Comparison of ENCODE assay signal across 16 cellular contexts in genomic region chr13:64767054-64767453, GRCh38.
DNase-seq lines count a peak whose midpoint lies in the region; TF ChIP-seq lines count a peak whose summit lies in the region.
"Had no signal": no experiment of that assay in that cellular context is flagged by ENCODE, and none has a peak within 500 bp of the region (broad histone marks: within the 10 kb centered on the region; RNA-seq: fewer than 3 reads in every experiment).

No MANE protein-coding gene starts in this region.

- no peak overlapping the region for H3K23ac ChIP-seq in neuronal stem cell (ENCODE audit: low read depth, low read length, poor library complexity)

- H3K36me3 ChIP-seq in Loucy (ENCODE audit: insufficient read depth, low read length), result no peaks in the 10 kb centered on the region
- no peaks in the 10 kb centered on the region for H3K36me3 ChIP-seq in neuronal stem cell (replicated peaks in 1 of 2; ENCODE audit: control insufficient read depth in 2 of 2, insufficient read depth in 2 of 2, low read length in 2 of 2)

- H3F3A ChIP-seq in Loucy (ENCODE audit: low read depth), result no peaks in the 10 kb centered on the region

- no peak overlapping the region for H2BK12ac ChIP-seq in neuronal stem cell (ENCODE audit: low read length)

- no peak overlapping the region for H4K8ac ChIP-seq in neuronal stem cell (ENCODE audit: low read depth, low read length)

- no peaks in the 10 kb centered on the region for H3K9me3 ChIP-seq in Loucy (ENCODE audit: insufficient read depth, low read depth, low read length)
- no peaks in the 10 kb centered on the region for H3K9me3 ChIP-seq in neuronal stem cell (replicated peaks in 1 of 2; ENCODE audit: control insufficient read depth in 2 of 2, insufficient read depth in 1 of 2, low read depth in 1 of 2, low read length in 2 of 2)

- H3K27ac ChIP-seq in neuronal stem cell (replicated peaks; ENCODE audit: low read length), result no peak overlapping the region

- H4K91ac ChIP-seq in neuronal stem cell (ENCODE audit: low read depth, low read length, poor library complexity), result no peak overlapping the region

- H3K4me3 ChIP-seq in Loucy (ENCODE audit: low read length, poor library complexity, severe bottlenecking), result no peak overlapping the region
- H3K4me3 ChIP-seq in neuronal stem cell (ENCODE audit: low read length in 2 of 2), result no peak overlapping the region

- no peaks in the 10 kb centered on the region for H3K79me1 ChIP-seq in neuronal stem cell (ENCODE audit: low read depth, low read length)

- H3K4ac ChIP-seq in neuronal stem cell (ENCODE audit: low read length), result no peak overlapping the region

- H3K4me1 ChIP-seq in Loucy (ENCODE audit: insufficient read depth, low read length, poor library complexity, severe bottlenecking), result peaks cover 9% of the 10 kb centered on the region
- no peaks in the 10 kb centered on the region for H3K4me1 ChIP-seq in neuronal stem cell (ENCODE audit: control insufficient read depth in 2 of 2, insufficient read depth in 1 of 2, low read depth in 1 of 2, low read length in 2 of 2)

- H3K27me3 ChIP-seq in Loucy (ENCODE audit: insufficient read depth, low read length, poor library complexity, severe bottlenecking) (no peaks in the 10 kb centered on the region), neuronal stem cell (ENCODE audit: control insufficient read depth in 3 of 3, insufficient read depth in 3 of 3, low read depth in 1 of 3, low read length in 3 of 3) (no peaks in the 10 kb centered on the region)

- H3K9ac ChIP-seq in Loucy (ENCODE audit: low read depth, low read length, poor library complexity, severe bottlenecking) (no peak overlapping the region), neuronal stem cell (ENCODE audit: low read depth, low read length, poor library complexity) (no peak overlapping the region)

- no peak overlapping the region for H3K27ac Mint-ChIP-seq in activated CD4-positive, alpha-beta T cell treated with anti-CD3 and anti-CD28 coated beads, Interleukin-2, amount 10 ng/mL, durations not matched to agents 7 days and 5 days
- H3K27ac Mint-ChIP-seq: CD14-positive monocyte; CD8-positive, alpha-beta T cell had no signal

- POLR2A ChIA-PET in activated CD4-positive, alpha-beta T cell treated with anti-CD3 and anti-CD28 coated beads, Interleukin-2, amount 10 ng/mL, durations not matched to agents 7 days and 5 days (lab: Charles Lee), result no interaction called here

- H3K4me1 Mint-ChIP-seq in activated CD4-positive, alpha-beta T cell treated with anti-CD3 and anti-CD28 coated beads, Interleukin-2, amount 10 ng/mL, durations not matched to agents 7 days and 5 days, result no peaks in the 10 kb centered on the region
- H3K4me1 Mint-ChIP-seq: CD14-positive monocyte had no signal

- H3K4me2 ChIP-seq in Loucy (ENCODE audit: low read depth, low read length, poor library complexity, severe bottlenecking) (peak overlapping the region; percentile 33), neuronal stem cell (ENCODE audit: insufficient read depth, low read length, poor library complexity, severe bottlenecking) (no peak overlapping the region)

- no peak overlapping the region for H2AK5ac ChIP-seq in neuronal stem cell (ENCODE audit: low read depth, low read length)

- no peak overlapping the region for H3K14ac ChIP-seq in neuronal stem cell (ENCODE audit: low read length)

- H2BK15ac ChIP-seq in neuronal stem cell (ENCODE audit: low read length), result no peak overlapping the region

- H3K79me2 ChIP-seq in Loucy (ENCODE audit: insufficient read depth, low read length), result no peaks in the 10 kb centered on the region

- H3K18ac ChIP-seq in neuronal stem cell (ENCODE audit: low read length), result no peak overlapping the region

- DNase-seq in NCI-H69 (lab: John Stamatoyannopoulos, UW) (peak; percentile 23), cerebellum (ENCODE audit: low spot score) (peak; percentile 38), neuronal stem cell (ENCODE audit: low spot score) (no peak), SKM-1 treated with dmso at 0.1 percent for 144 hours (lab: John Stamatoyannopoulos, UW; ENCODE audit: unreplicated experiment) (no peak)
- DNase-seq in activated CD4-positive, alpha-beta T cell treated with anti-CD3 and anti-CD28 coated beads, Interleukin-2, amount 10 ng/mL, durations not matched to agents 7 days and 5 days, result no peak
- DNase-seq in activated CD8-positive, alpha-beta memory T cell treated with anti-CD3 and anti-CD28 coated beads for 24 hours, result no peak
- DNase-seq: CD8-positive, alpha-beta T cell; COR-L47; DMS153; DMS79 treated with DMSO at 0.1 percent for 48 hours; EL; GDM1; H7; IMR-90 had no signal

- no peak overlapping the region for H2BK120ac ChIP-seq in neuronal stem cell (ENCODE audit: low read depth, low read length)

- CTCF ChIA-PET in activated CD4-positive, alpha-beta T cell treated with anti-CD3 and anti-CD28 coated beads, Interleukin-2, amount 10 ng/mL, durations not matched to agents 7 days and 5 days (lab: Charles Lee), result no interaction called here

- no peak overlapping the region for H3K4me3 Mint-ChIP-seq in activated CD4-positive, alpha-beta T cell treated with anti-CD3 and anti-CD28 coated beads, Interleukin-2, amount 10 ng/mL, durations not matched to agents 7 days and 5 days
- H3K4me3 Mint-ChIP-seq: CD14-positive monocyte; CD8-positive, alpha-beta T cell had no signal

- H3K36me3 Mint-ChIP-seq in activated CD4-positive, alpha-beta T cell treated with anti-CD3 and anti-CD28 coated beads, Interleukin-2, amount 10 ng/mL, durations not matched to agents 7 days and 5 days (ENCODE audit: low read depth), result no peaks in the 10 kb centered on the region
- H3K36me3 Mint-ChIP-seq: CD14-positive monocyte; CD8-positive, alpha-beta T cell had no signal

- H3K27me3 Mint-ChIP-seq in activated CD4-positive, alpha-beta T cell treated with anti-CD3 and anti-CD28 coated beads, Interleukin-2, amount 10 ng/mL, durations not matched to agents 7 days and 5 days, result no peaks in the 10 kb centered on the region

- H2AFZ ChIP-seq in Loucy (ENCODE audit: low read length), result peak overlapping the region; percentile 31
- peak overlapping the region; percentile 43 for H2AFZ ChIP-seq in neuronal stem cell (ENCODE audit: low read length)

- no peak for TF ChIP-seq CTCF in Loucy (conservative IDR thresholded peaks at IDR 0.05; ENCODE audit: low read length)

- no CpG with 5 or more reads among the region's 2 CpGs for WGBS in neuronal stem cell (ENCODE audit: extremely low coverage in 2 of 2, insufficient read length in 2 of 2, insufficient replicate concordance in 1 of 2), 2 donors

- no peaks in the 10 kb centered on the region for H3K9me2 ChIP-seq in Loucy (replicated peaks; ENCODE audit: low read depth, low read length)

- H3K9me3 Mint-ChIP-seq in activated CD4-positive, alpha-beta T cell treated with anti-CD3 and anti-CD28 coated beads, Interleukin-2, amount 10 ng/mL, durations not matched to agents 7 days and 5 days, result peaks cover 13% of the 10 kb centered on the region

- no peak overlapping the region for H2BK5ac ChIP-seq in neuronal stem cell (ENCODE audit: low read length)

- H4K20me1 ChIP-seq in Loucy (ENCODE audit: insufficient read depth, low read length, poor library complexity, severe bottlenecking), result no peaks in the 10 kb centered on the region

Comparison
In these comparisons a context has a peak if more than half of its experiments do, and no peak if none do; other contexts are left out.
1. DNase-seq: peak in NCI-H69 (single experiment) and cerebellum (single experiment); none in neuronal stem cell (single experiment), activated CD4-positive, alpha-beta T cell treated with anti-CD3 and anti-CD28 coated beads, Interleukin-2, amount 10 ng/mL, durations not matched to agents 7 days and 5 days (single experiment), activated CD8-positive, alpha-beta memory T cell treated with anti-CD3 and anti-CD28 coated beads for 24 hours (single experiment) and SKM-1 treated with dmso at 0.1 percent for 144 hours (single experiment).